16 cellular contexts compared by ENCODE assay signal in genomic region chr1:160453443-160453842, GRCh38. TPM values are rescaled to one million over a fixed set of nuclear protein-coding genes. Genes with fewer than 3 reads are reported as not detected.
DNase-seq lines count a peak whose midpoint lies in the region; ATAC-seq and TF ChIP-seq lines count a peak whose summit lies in the region.
"Had no signal": no experiment of that assay in that cellular context is flagged by ENCODE, and none has a peak within 500 bp of the region (broad histone marks: within the 10 kb centered on the region; RNA-seq: fewer than 3 reads in every experiment).

No MANE protein-coding gene starts in this region.

- no peaks in the 10 kb centered on the region; the same call in 1 of the 2 replicates for H3K36me3 ChIP-seq in OCI-LY7 (ENCODE audit: insufficient read depth, low read length)
- no peaks in the 10 kb centered on the region for H3K36me3 ChIP-seq in PC-9 (ENCODE audit: low read depth)
- H3K36me3 ChIP-seq: left lung, pancreas, tibial artery had no signal

- peaks cover 18% of the 10 kb centered on the region for H3K36me3 Mint-ChIP-seq in stimulated activated naive CD8-positive, alpha-beta T cell treated with anti-CD3 and anti-CD28 coated beads, Interleukin-15, Interleukin-2, amounts not matched to agents 100 ng/mL and 50 ng/mL, for 24 hours (ENCODE audit: low read depth)

- H2AFZ ChIP-seq in OCI-LY7 (ENCODE audit: low read length), result peak overlapping the region; percentile 14; the same call in 1 of the 2 replicates
- no peak overlapping the region for H2AFZ ChIP-seq in PC-9

- CTCF ChIA-PET in OCI-LY7 (lab: Charles Lee; ENCODE audit: unreplicated experiment), result no interaction called here
- CTCF ChIA-PET in PC-9 (lab: Charles Lee), result no interaction called here

- peak; percentile 44 for DNase-seq in stimulated activated CD4-positive, alpha-beta T cell treated with anti-CD3 and anti-CD28 coated beads, Interleukin-15, amount 100 ng/mL, for 24 hours
- DNase-seq in stimulated activated CD4-positive, alpha-beta T cell treated with anti-CD3 and anti-CD28 coated beads, Interleukin-2, amount 100 ng/mL, for 24 hours, result no peak
- no peak for DNase-seq in OCI-LY7 (ENCODE audit: low spot score)
- no peak for DNase-seq in PC-9
- DNase-seq in GM13977 (ENCODE audit: low spot score), result no peak
- DNase-seq in DMS79 treated with DMSO at 0.1 percent for 48 hours (lab: John Stamatoyannopoulos, UW), result no peak
- DNase-seq: activated gamma-delta T cell, cortex of kidney, GDM1, left lung, NCI-H82, pancreas, tibial artery had no signal

- POLR2A ChIA-PET in OCI-LY7 (lab: Charles Lee) (interaction anchor here (1.1 to 3.1 kb wide), 2 partner anchors 10 to 12 kb away, joined by 4 to 40 read pairs; no protein-coding TSS in a partner anchor), PC-9 (lab: Charles Lee; ENCODE audit: unreplicated experiment) (no interaction called here)

- no peaks in the 10 kb centered on the region for H3F3A ChIP-seq in PC-9 (ENCODE audit: insufficient read depth, low read depth)

- H3K79me2 ChIP-seq in OCI-LY7 (ENCODE audit: insufficient read depth, low read depth, low read length) (no peaks in the 10 kb centered on the region), PC-9 (ENCODE audit: low read depth) (no peaks in the 10 kb centered on the region)

- peaks cover 73% of the 10 kb centered on the region for H3K27me3 ChIP-seq in PC-9 (ENCODE audit: insufficient read depth, low read depth)
- H3K27me3 ChIP-seq: left lung, pancreas had no signal

- H3K27ac ChIP-seq in OCI-LY7 (ENCODE audit: low read depth, low read length, poor library complexity, severe bottlenecking) (no peak overlapping the region), PC-9 (no peak overlapping the region)
- H3K27ac ChIP-seq: HL-60, left lung, pancreas, tibial artery had no signal

- no peaks in the 10 kb centered on the region for H3K27me3 Mint-ChIP-seq in stimulated activated naive CD8-positive, alpha-beta T cell treated with anti-CD3 and anti-CD28 coated beads, Interleukin-15, Interleukin-2, amounts not matched to agents 100 ng/mL and 50 ng/mL, for 24 hours

- no peak overlapping the region for H3K4me2 ChIP-seq in OCI-LY7 (ENCODE audit: low read length)
- no peak overlapping the region for H3K4me2 ChIP-seq in PC-9

- H3K9me2 ChIP-seq in OCI-LY7 (ENCODE audit: insufficient read depth, low read length) (no peaks in the 10 kb centered on the region), PC-9 (ENCODE audit: insufficient read depth) (no peaks in the 10 kb centered on the region)

- BruUV-seq in OCI-LY7 (replicated peaks; lab: Mats Ljungman, UMichigan), result no TSS peak
- BruUV-seq in PC-9 (replicated peaks; lab: Mats Ljungman, UMichigan), result no TSS peak

- intact Hi-C loops in OCI-LY7 (cut with micrococcal nuclease; ENCODE audit: unreplicated experiment), result no loop called here
- intact Hi-C loops in PC-9 (cut with micrococcal nuclease; ENCODE audit: unreplicated experiment), result no loop called here

- H3K4me3 ChIP-seq in OCI-LY7 (ENCODE audit: low read depth, low read length, poor library complexity, severe bottlenecking), result no peak overlapping the region
- no peak overlapping the region for H3K4me3 ChIP-seq in PC-9
- H3K4me3 ChIP-seq: left lung, pancreas, tibial artery had no signal

- TF ChIP-seq CTCF in OCI-LY7 (conservative IDR thresholded peaks at IDR 0.05; ENCODE audit: low read length) (no peak), PC-9 (conservative IDR thresholded peaks at IDR 0.05) (no peak), GM13977 (IDR thresholded peaks at IDR 0.05; ENCODE audit: extremely low read depth, insufficient read depth, missing control alignments) (no peak)

- ATAC-seq in HG02588 (IDR thresholded peaks at IDR 0.05; ENCODE audit: unreplicated experiment), result peak; percentile 38
- ATAC-seq: left lung, pancreas had no signal

- H4K20me1 ChIP-seq in OCI-LY7 (ENCODE audit: insufficient read depth, low read length), result no peaks in the 10 kb centered on the region
- no peaks in the 10 kb centered on the region for H4K20me1 ChIP-seq in PC-9 (ENCODE audit: insufficient read depth)

- H3K27ac Mint-ChIP-seq in stimulated activated naive CD8-positive, alpha-beta T cell treated with anti-CD3 and anti-CD28 coated beads, Interleukin-15, Interleukin-2, amounts not matched to agents 100 ng/mL and 50 ng/mL, for 24 hours, result peak overlapping the region; percentile 99

- H3K4me1 Mint-ChIP-seq in stimulated activated naive CD8-positive, alpha-beta T cell treated with anti-CD3 and anti-CD28 coated beads, Interleukin-15, Interleukin-2, amounts not matched to agents 100 ng/mL and 50 ng/mL, for 24 hours (ENCODE audit: low read depth), result peaks cover 89% of the 10 kb centered on the region

- peak overlapping the region; percentile 64 for H3K4me3 Mint-ChIP-seq in stimulated activated naive CD8-positive, alpha-beta T cell treated with anti-CD3 and anti-CD28 coated beads, Interleukin-15, Interleukin-2, amounts not matched to agents 100 ng/mL and 50 ng/mL, for 24 hours

- in situ Hi-C loops in GM13977 (cut with MboI; ENCODE audit: low pct_unique_long_range_greater_than_20kb, low sequenced_read_pairs, unreplicated experiment), result no loop called here

- no peaks in the 10 kb centered on the region for H3K9me3 Mint-ChIP-seq in stimulated activated naive CD8-positive, alpha-beta T cell treated with anti-CD3 and anti-CD28 coated beads, Interleukin-15, Interleukin-2, amounts not matched to agents 100 ng/mL and 50 ng/mL, for 24 hours

- no peaks in the 10 kb centered on the region; the same call in 1 of the 2 replicates for H3K9me3 ChIP-seq in OCI-LY7 (ENCODE audit: low read length)
- no peaks in the 10 kb centered on the region for H3K9me3 ChIP-seq in PC-9 (ENCODE audit: insufficient read depth, low read depth)
- H3K9me3 ChIP-seq: left lung, pancreas, tibial artery had no signal

- H3K4me1 ChIP-seq in OCI-LY7 (ENCODE audit: insufficient read depth, low read length, poor library complexity, severe bottlenecking), result peaks cover 16% of the 10 kb centered on the region
- H3K4me1 ChIP-seq in PC-9 (replicated peaks; ENCODE audit: insufficient read depth), result no peaks in the 10 kb centered on the region
- H3K4me1 ChIP-seq: left lung, pancreas, tibial artery had no signal

RNA-seq across cellular contexts. Expression of gene VANGL2, which starts 53.1 kb away (rescaled TPM):
- total RNA-seq in OCI-LY7 (2014; rRNA removed; shearing (Covaris generic)), result 1.5 and 2.6 TPM in 2 replicates
- 1.5 and 2.9 TPM in 2 replicates for total RNA-seq in OCI-LY7 (2022)
- 11.5 and 12.4 TPM in 2 replicates for total RNA-seq in PC-9 (2021)
